Comparison of ENCODE assay signal across 1 cellular context in the genomic region with DNA sequence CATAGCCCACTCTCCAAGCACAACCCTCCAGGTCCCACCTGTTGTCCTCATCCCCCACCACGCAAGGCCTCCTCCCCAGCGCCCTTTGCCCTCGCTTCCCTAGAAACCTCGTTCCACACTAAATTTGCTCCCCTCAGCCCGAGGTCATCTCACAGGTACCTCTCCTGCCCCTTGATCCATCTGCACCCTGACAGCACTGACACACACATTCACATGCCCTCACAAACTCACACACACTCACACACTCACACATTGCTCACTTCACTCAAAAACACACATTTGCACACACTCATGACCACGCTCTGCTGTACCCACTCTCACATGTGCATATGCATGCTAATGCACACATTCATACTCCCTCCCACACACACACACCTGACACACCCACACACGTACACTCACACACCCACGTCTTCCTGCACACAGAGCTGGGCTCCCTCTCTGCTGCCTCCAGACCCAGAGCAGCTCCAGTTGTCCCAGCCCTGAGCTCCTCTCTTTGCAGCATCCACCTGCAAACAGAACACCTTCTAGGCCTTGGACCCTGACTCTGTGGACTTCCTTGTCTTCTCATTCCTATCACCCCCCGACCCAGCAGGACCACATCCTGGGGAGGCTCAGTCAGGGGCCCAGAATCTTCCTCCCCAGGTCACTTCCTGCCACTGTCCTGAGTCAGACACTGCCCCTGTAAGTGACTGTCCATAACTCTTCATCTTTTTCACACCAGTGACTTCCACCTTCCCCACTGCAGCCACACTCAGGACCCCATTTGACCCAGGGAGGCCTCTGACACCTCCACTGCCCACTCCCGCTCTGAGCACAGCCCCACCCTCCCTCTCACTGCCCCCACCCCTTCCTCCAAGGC.
TF ChIP-seq lines count a peak whose summit lies in the region.

No MANE protein-coding gene starts in this region.

TF ChIP-seq in GM12878, 131 proteins besides CTCF, POLR2A, EP300 and RAD21:
- TF ChIP-seq, protein P1, sequence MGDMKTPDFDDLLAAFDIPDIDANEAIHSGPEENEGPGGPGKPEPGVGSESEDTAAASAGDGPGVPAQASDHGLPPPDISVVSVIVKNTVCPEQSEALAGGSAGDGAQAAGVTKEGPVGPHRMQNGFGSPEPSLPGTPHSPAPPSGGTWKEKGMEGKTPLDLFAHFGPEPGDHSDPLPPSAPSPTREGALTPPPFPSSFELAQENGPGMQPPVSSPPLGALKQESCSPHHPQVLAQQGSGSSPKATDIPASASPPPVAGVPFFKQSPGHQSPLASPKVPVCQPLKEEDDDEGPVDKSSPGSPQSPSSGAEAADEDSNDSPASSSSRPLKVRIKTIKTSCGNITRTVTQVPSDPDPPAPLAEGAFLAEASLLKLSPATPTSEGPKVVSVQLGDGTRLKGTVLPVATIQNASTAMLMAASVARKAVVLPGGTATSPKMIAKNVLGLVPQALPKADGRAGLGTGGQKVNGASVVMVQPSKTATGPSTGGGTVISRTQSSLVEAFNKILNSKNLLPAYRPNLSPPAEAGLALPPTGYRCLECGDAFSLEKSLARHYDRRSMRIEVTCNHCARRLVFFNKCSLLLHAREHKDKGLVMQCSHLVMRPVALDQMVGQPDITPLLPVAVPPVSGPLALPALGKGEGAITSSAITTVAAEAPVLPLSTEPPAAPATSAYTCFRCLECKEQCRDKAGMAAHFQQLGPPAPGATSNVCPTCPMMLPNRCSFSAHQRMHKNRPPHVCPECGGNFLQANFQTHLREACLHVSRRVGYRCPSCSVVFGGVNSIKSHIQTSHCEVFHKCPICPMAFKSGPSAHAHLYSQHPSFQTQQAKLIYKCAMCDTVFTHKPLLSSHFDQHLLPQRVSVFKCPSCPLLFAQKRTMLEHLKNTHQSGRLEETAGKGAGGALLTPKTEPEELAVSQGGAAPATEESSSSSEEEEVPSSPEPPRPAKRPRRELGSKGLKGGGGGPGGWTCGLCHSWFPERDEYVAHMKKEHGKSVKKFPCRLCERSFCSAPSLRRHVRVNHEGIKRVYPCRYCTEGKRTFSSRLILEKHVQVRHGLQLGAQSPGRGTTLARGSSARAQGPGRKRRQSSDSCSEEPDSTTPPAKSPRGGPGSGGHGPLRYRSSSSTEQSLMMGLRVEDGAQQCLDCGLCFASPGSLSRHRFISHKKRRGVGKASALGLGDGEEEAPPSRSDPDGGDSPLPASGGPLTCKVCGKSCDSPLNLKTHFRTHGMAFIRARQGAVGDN (IDR thresholded peaks at IDR 0.05) = no peak
- TF ChIP-seq EGR1 (IDR thresholded peaks at IDR 0.05; ENCODE audit: borderline replicate concordance in 1 of 2, low read depth in 2 of 2, low read length in 2 of 2) (peak in 1 of 2 experiments; percentile 74; a peak in 1 of 3 replicates), POLR2AphosphoS2 (IDR thresholded peaks at IDR 0.05; ENCODE audit: low read depth, low read length) (no peak), TARDBP (IDR thresholded peaks at IDR 0.05; ENCODE audit: borderline replicate concordance) (no peak), FOS (IDR thresholded peaks at IDR 0.05; ENCODE audit: borderline replicate concordance, extremely low read depth, insufficient read length) (no peak), CREM (IDR thresholded peaks at IDR 0.05; ENCODE audit: low read depth) (no peak), HCFC1 (IDR thresholded peaks at IDR 0.05; ENCODE audit: low read length) (no peak), MEF2A (IDR thresholded peaks at IDR 0.05; ENCODE audit: insufficient read depth, low read depth, low read length) (no peak), CBX3 (IDR thresholded peaks at IDR 0.05; ENCODE audit: borderline replicate concordance, low read depth) (no peak), SMC3 (IDR thresholded peaks at IDR 0.05; ENCODE audit: borderline replicate concordance, low read length) (no peak), HDGF (IDR thresholded peaks at IDR 0.05) (peak; percentile 45; the same call in 1 of the 2 replicates), NFIC (IDR thresholded peaks at IDR 0.05; ENCODE audit: low read depth, low read length) (0 out of 2 replicates have a peak, but pooled peaks have one; percentile 28), SIN3A (IDR thresholded peaks at IDR 0.05; ENCODE audit: low read depth, low read length) (no peak), IKZF2 (IDR thresholded peaks at IDR 0.05) (no peak)
- TF ChIP-seq, protein P2, sequence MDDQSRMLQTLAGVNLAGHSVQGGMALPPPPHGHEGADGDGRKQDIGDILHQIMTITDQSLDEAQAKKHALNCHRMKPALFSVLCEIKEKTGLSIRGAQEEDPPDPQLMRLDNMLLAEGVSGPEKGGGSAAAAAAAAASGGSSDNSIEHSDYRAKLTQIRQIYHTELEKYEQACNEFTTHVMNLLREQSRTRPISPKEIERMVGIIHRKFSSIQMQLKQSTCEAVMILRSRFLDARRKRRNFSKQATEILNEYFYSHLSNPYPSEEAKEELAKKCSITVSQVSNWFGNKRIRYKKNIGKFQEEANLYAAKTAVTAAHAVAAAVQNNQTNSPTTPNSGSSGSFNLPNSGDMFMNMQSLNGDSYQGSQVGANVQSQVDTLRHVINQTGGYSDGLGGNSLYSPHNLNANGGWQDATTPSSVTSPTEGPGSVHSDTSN (IDR thresholded peaks at IDR 0.05; ENCODE audit: insufficient replicate concordance, low read depth, low read length) = peak; percentile 52
- TF ChIP-seq, protein P3, sequence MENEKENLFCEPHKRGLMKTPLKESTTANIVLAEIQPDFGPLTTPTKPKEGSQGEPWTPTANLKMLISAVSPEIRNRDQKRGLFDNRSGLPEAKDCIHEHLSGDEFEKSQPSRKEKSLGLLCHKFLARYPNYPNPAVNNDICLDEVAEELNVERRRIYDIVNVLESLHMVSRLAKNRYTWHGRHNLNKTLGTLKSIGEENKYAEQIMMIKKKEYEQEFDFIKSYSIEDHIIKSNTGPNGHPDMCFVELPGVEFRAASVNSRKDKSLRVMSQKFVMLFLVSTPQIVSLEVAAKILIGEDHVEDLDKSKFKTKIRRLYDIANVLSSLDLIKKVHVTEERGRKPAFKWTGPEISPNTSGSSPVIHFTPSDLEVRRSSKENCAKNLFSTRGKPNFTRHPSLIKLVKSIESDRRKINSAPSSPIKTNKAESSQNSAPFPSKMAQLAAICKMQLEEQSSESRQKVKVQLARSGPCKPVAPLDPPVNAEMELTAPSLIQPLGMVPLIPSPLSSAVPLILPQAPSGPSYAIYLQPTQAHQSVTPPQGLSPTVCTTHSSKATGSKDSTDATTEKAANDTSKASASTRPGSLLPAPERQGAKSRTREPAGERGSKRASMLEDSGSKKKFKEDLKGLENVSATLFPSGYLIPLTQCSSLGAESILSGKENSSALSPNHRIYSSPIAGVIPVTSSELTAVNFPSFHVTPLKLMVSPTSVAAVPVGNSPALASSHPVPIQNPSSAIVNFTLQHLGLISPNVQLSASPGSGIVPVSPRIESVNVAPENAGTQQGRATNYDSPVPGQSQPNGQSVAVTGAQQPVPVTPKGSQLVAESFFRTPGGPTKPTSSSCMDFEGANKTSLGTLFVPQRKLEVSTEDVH (IDR thresholded peaks at IDR 0.05; ENCODE audit: low read depth, partially characterized antibody) = no peak
- TF ChIP-seq, protein P4, sequence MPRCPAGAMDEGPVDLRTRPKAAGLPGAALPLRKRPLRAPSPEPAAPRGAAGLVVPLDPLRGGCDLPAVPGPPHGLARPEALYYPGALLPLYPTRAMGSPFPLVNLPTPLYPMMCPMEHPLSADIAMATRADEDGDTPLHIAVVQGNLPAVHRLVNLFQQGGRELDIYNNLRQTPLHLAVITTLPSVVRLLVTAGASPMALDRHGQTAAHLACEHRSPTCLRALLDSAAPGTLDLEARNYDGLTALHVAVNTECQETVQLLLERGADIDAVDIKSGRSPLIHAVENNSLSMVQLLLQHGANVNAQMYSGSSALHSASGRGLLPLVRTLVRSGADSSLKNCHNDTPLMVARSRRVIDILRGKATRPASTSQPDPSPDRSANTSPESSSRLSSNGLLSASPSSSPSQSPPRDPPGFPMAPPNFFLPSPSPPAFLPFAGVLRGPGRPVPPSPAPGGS (IDR thresholded peaks at IDR 0.05; ENCODE audit: borderline replicate concordance, insufficient read depth, low read depth, low read length, poor library complexity, severe bottlenecking) = peak; percentile 96
- TF ChIP-seq, protein P5, sequence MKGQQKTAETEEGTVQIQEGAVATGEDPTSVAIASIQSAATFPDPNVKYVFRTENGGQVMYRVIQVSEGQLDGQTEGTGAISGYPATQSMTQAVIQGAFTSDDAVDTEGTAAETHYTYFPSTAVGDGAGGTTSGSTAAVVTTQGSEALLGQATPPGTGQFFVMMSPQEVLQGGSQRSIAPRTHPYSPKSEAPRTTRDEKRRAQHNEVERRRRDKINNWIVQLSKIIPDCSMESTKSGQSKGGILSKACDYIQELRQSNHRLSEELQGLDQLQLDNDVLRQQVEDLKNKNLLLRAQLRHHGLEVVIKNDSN (IDR thresholded peaks at IDR 0.05; ENCODE audit: borderline replicate concordance, extremely low read length, insufficient read depth, low read depth, low read length) = no peak
TF ChIP-seq in GM12878: peak in this region for 5.
